18 cellular contexts compared by ENCODE assay signal in the genomic region with DNA sequence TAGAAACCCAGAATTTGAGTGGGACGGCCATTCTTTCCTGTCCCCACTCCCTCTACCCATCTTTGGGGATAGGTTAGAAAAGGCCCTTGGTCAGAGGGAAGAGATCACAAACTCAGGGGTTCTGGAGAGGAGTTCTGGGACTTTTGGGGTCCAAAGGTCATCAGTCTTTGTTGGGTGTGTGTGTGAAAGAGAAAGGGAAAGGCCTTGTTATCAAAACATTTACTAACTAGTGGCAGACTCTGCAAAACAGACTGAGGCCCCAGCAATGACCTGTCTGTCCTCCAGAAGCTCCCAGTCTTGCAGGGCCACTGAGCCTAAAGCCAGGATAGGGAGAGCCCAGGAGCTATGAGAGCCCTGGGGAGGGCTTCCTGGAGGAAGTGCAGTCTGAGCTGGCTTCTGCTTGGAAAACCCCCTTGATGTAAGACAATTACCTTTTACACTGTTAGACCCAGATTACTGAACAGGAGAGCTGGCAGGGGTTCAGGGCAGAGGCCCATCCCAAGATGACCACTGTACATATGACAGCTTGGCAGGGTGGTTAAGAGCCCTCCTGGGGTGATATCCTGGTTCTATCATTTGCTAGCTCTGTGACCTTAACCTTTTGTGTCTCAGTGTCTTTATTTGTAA.
A peak's percentile ranks its signal among the peaks of the same experiment; 100 is the strongest.
DNase-seq lines count a peak whose midpoint lies in the region; ATAC-seq, FAIRE-seq and TF ChIP-seq lines count a peak whose summit lies in the region.
"Had no signal": no experiment of that assay in that cellular context is flagged by ENCODE, and none has a peak within 500 bp of the region (broad histone marks: within the 10 kb centered on the region; RNA-seq: fewer than 3 reads in every experiment).

No MANE protein-coding gene starts in this region.

- H3K36me3 ChIP-seq in CD4-positive, CD25-positive, alpha-beta regulatory T cell (ENCODE audit: control insufficient read depth, insufficient read depth, low read length) = no peaks in the 10 kb centered on the region
- H3K36me3 ChIP-seq in colonic mucosa = no peaks in the 10 kb centered on the region
- H3K36me3 ChIP-seq: BLaER1 treated with 17β-estradiol and CSF1 and Interleukin-3, amounts not matched to agents 10 nM and 100 nM had no signal

- no peaks in the 10 kb centered on the region for H3K27me3 Mint-ChIP-seq in CD4-positive, CD25-positive, alpha-beta regulatory T cell
- no peaks in the 10 kb centered on the region for H3K27me3 Mint-ChIP-seq in neural crest cell (ENCODE audit: low read depth)

- no peaks in the 10 kb centered on the region for H3K4me1 ChIP-seq in CD4-positive, CD25-positive, alpha-beta regulatory T cell (ENCODE audit: control insufficient read depth, insufficient read depth, low read length, poor library complexity, severe bottlenecking)
- no peaks in the 10 kb centered on the region for H3K4me1 ChIP-seq in colonic mucosa
- H3K4me1 ChIP-seq: BLaER1 treated with 17β-estradiol and CSF1 and Interleukin-3, amounts not matched to agents 10 nM and 100 nM had no signal

- ATAC-seq in CD4-positive, CD25-positive, alpha-beta regulatory T cell (ENCODE audit: low read depth in 2 of 2) = no peak
- ATAC-seq in GM19023 (IDR thresholded peaks at IDR 0.05; ENCODE audit: unreplicated experiment) = peak; percentile 75
- ATAC-seq: K562 had no signal

- H3K36me3 Mint-ChIP-seq in CD4-positive, CD25-positive, alpha-beta regulatory T cell = peaks cover 4% of the 10 kb centered on the region
- H3K36me3 Mint-ChIP-seq in neural crest cell (ENCODE audit: low read depth) = peaks cover 2% of the 10 kb centered on the region

- DNase-seq in CD4-positive, CD25-positive, alpha-beta regulatory T cell = no peak
- DNase-seq in colonic mucosa (peak; percentile 38), neural crest cell (ENCODE audit: low read depth, low spot score) (no peak), urothelium cell line (ENCODE audit: low spot score) (no peak), MV-4-11 (lab: John Stamatoyannopoulos, UW) (no peak), G401 (ENCODE audit: low spot score) (no peak)
- DNase-seq: GM23248, HCEC 1CT, NCI-H1105, NCI-H2081 treated with DMSO at 0.1 percent for 48 hours, NCI-H774, OCI-M1, SHP77 had no signal

- peaks cover 0 to 19% (median 4%) of the 10 kb centered on the region in 4 donors for H3K4me1 Mint-ChIP-seq in CD4-positive, CD25-positive, alpha-beta regulatory T cell
- H3K4me1 Mint-ChIP-seq in neural crest cell = no peaks in the 10 kb centered on the region

- no peak for TF ChIP-seq CTCF in colonic mucosa (IDR thresholded peaks at IDR 0.05)
- TF ChIP-seq CTCF in neural crest cell (conservative IDR thresholded peaks at IDR 0.05) = no peak

- peaks cover 0 to 6% (median 4%) of the 10 kb centered on the region in 7 donors for H3K9me3 Mint-ChIP-seq in CD4-positive, CD25-positive, alpha-beta regulatory T cell
- peaks cover 10% of the 10 kb centered on the region for H3K9me3 Mint-ChIP-seq in neural crest cell

- H3K9me3 ChIP-seq in CD4-positive, CD25-positive, alpha-beta regulatory T cell (ENCODE audit: control insufficient read depth in 2 of 2, low read length in 2 of 2) = peaks cover 0 to 3% of the 10 kb centered on the region in 2 experiments
- H3K9me3 ChIP-seq in colonic mucosa = no peaks in the 10 kb centered on the region

- H3K4me3 Mint-ChIP-seq in CD4-positive, CD25-positive, alpha-beta regulatory T cell = peak overlapping the region in 1 of 4 donors; percentile 49
- H3K4me3 Mint-ChIP-seq in neural crest cell = no peak overlapping the region

- peaks cover 3% of the 10 kb centered on the region for H3K27me3 ChIP-seq in CD4-positive, CD25-positive, alpha-beta regulatory T cell (ENCODE audit: control insufficient read depth, insufficient read depth, low read length)
- H3K27me3 ChIP-seq in colonic mucosa = no peaks in the 10 kb centered on the region
- H3K27me3 ChIP-seq: BLaER1 treated with 17β-estradiol and CSF1 and Interleukin-3, amounts not matched to agents 10 nM and 100 nM had no signal

- no peak overlapping the region for H3K27ac ChIP-seq in CD4-positive, CD25-positive, alpha-beta regulatory T cell (ENCODE audit: insufficient read depth, low read length, poor library complexity, severe bottlenecking)
- H3K27ac ChIP-seq in colonic mucosa = peak overlapping the region; percentile 45
- H3K27ac ChIP-seq: BLaER1 treated with 17β-estradiol and CSF1 and Interleukin-3, amounts not matched to agents 10 nM and 100 nM; GM23248; SK-N-MC had no signal

- in situ Hi-C loops in G401 (cut with HindIII; ENCODE audit: low sequenced_read_pairs) = no loop called here

- no peak for FAIRE-seq in urothelium cell line (lab: Jason Lieb, UNC)
- FAIRE-seq: D721Med, K562 had no signal

- intact Hi-C loops in colonic mucosa (cut with DNase I) = no loop called here

- peak overlapping the region; percentile 8 to 85 (median 29) for H3K27ac Mint-ChIP-seq in CD4-positive, CD25-positive, alpha-beta regulatory T cell
- peak overlapping the region; percentile 57 for H3K27ac Mint-ChIP-seq in neural crest cell (ENCODE audit: unreplicated experiment)

- H3K9ac ChIP-seq in colonic mucosa (ENCODE audit: low read depth in 2 of 2, low read length in 2 of 2) = peak overlapping the region in 1 of 2 donors; percentile 32
- H3K9ac ChIP-seq: BLaER1 treated with 17β-estradiol and CSF1 and Interleukin-3, amounts not matched to agents 10 nM and 100 nM; GM23248 had no signal

- H3K4me3 ChIP-seq in CD4-positive, CD25-positive, alpha-beta regulatory T cell (ENCODE audit: low read depth, low read length) = no peak overlapping the region
- H3K4me3 ChIP-seq in colonic mucosa = no peak overlapping the region
- H3K4me3 ChIP-seq: BLaER1 treated with 17β-estradiol and CSF1 and Interleukin-3, amounts not matched to agents 10 nM and 100 nM; GM23248; K562; SK-N-MC had no signal
